Comparison of ENCODE assay signal across 17 cellular contexts in genomic region chr17:55175788-55176425, GRCh38.
DNase-seq lines count a peak whose midpoint lies in the region; ATAC-seq and TF ChIP-seq lines count a peak whose summit lies in the region.
"Had no signal": no experiment of that assay in that cellular context is flagged by ENCODE, and none has a peak within 500 bp of the region (broad histone marks: within the 10 kb centered on the region; RNA-seq: fewer than 3 reads in every experiment).

No MANE protein-coding gene starts in this region.

- H3K36me3 ChIP-seq in Loucy (ENCODE audit: insufficient read depth, low read length) (no peaks in the 10 kb centered on the region), neuronal stem cell (replicated peaks in 1 of 2; ENCODE audit: control insufficient read depth in 2 of 2, insufficient read depth in 2 of 2, low read length in 2 of 2) (no peaks in the 10 kb centered on the region), GM23248 (ENCODE audit: low read depth) (no peaks in the 10 kb centered on the region), aorta (ENCODE audit: control insufficient read depth in 1 of 2, insufficient read depth in 2 of 2, low read length in 1 of 2) (no peaks in the 10 kb centered on the region)
- H3K36me3 ChIP-seq: upper lobe of left lung had no signal

- no peak overlapping the region for H2BK12ac ChIP-seq in neuronal stem cell (ENCODE audit: low read length)

- H3K4me3 ChIP-seq in Loucy (ENCODE audit: low read length, poor library complexity, severe bottlenecking) (no peak overlapping the region), neuronal stem cell (ENCODE audit: low read length in 2 of 2) (no peak overlapping the region), GM23248 (no peak overlapping the region), aorta (ENCODE audit: low read length in 2 of 2) (no peak overlapping the region)
- H3K4me3 ChIP-seq: upper lobe of left lung had no signal

- H3K4me2 ChIP-seq in Loucy (ENCODE audit: low read depth, low read length, poor library complexity, severe bottlenecking), result peak overlapping the region; percentile 33
- H3K4me2 ChIP-seq in neuronal stem cell (ENCODE audit: insufficient read depth, low read length, poor library complexity, severe bottlenecking), result no peak overlapping the region
- H3K4me2 ChIP-seq in GM23248 (ENCODE audit: unreplicated experiment), result no peak overlapping the region

- H2AFZ ChIP-seq in Loucy (ENCODE audit: low read length) (peak overlapping the region; percentile 57; the same call in 1 of the 2 replicates), neuronal stem cell (ENCODE audit: low read length) (no peak overlapping the region), GM23248 (no peak overlapping the region)

- H3K27me3 ChIP-seq in Loucy (ENCODE audit: insufficient read depth, low read length, poor library complexity, severe bottlenecking) (no peaks in the 10 kb centered on the region), neuronal stem cell (ENCODE audit: control insufficient read depth in 3 of 3, insufficient read depth in 3 of 3, low read depth in 1 of 3, low read length in 3 of 3) (no peaks in the 10 kb centered on the region), GM23248 (replicated peaks; ENCODE audit: insufficient read depth) (no peaks in the 10 kb centered on the region), aorta (ENCODE audit: control insufficient read depth in 1 of 2, insufficient read depth in 2 of 2, low read length in 1 of 2) (no peaks in the 10 kb centered on the region)
- H3K27me3 ChIP-seq: upper lobe of left lung had no signal

- H3K9ac ChIP-seq in Loucy (ENCODE audit: low read depth, low read length, poor library complexity, severe bottlenecking) (peak overlapping the region; percentile 15), neuronal stem cell (ENCODE audit: low read depth, low read length, poor library complexity) (no peak overlapping the region), GM23248 (no peak overlapping the region)

- no CpG with 5 or more reads among the region's 6 CpGs for WGBS in neuronal stem cell (ENCODE audit: extremely low coverage in 2 of 2, insufficient read length in 2 of 2, insufficient replicate concordance in 1 of 2), 2 donors
- 93 to 94% methylated on average over 6 of the region's 6 CpGs for WGBS in GM23248 (ENCODE audit: low coverage in 1 of 2, low lambda C conversion rate in 2 of 2, missing lambda C conversion rate in 2 of 2), 2 experiments
- 88 to 89% methylated on average over 6 of the region's 6 CpGs for WGBS in aorta, 2 donors

- no peak overlapping the region for H3K4ac ChIP-seq in neuronal stem cell (ENCODE audit: low read length)

- H2BK15ac ChIP-seq in neuronal stem cell (ENCODE audit: low read length), result no peak overlapping the region

- no peak overlapping the region for H4K8ac ChIP-seq in neuronal stem cell (ENCODE audit: low read depth, low read length)

- H3K9me2 ChIP-seq in Loucy (replicated peaks; ENCODE audit: low read depth, low read length) (no peaks in the 10 kb centered on the region), GM23248 (ENCODE audit: insufficient read depth) (no peaks in the 10 kb centered on the region)

- no peaks in the 10 kb centered on the region for H3K79me2 ChIP-seq in Loucy (ENCODE audit: insufficient read depth, low read length)
- no peaks in the 10 kb centered on the region for H3K79me2 ChIP-seq in GM23248 (ENCODE audit: insufficient read depth)

- H3K23ac ChIP-seq in neuronal stem cell (ENCODE audit: low read depth, low read length, poor library complexity), result no peak overlapping the region

- H3K79me1 ChIP-seq in neuronal stem cell (ENCODE audit: low read depth, low read length), result no peaks in the 10 kb centered on the region

- peak; percentile 42 for ATAC-seq in GM21619 (IDR thresholded peaks at IDR 0.05; ENCODE audit: unreplicated experiment)
- ATAC-seq in aorta (ENCODE audit: low FRiP score), result no peak
- ATAC-seq: esophagus mucosa, Panc1 had no signal

- no peak overlapping the region for H3K18ac ChIP-seq in neuronal stem cell (ENCODE audit: low read length)

- in situ Hi-C loops in G401 (cut with HindIII; ENCODE audit: low sequenced_read_pairs) (no loop called here), GM23248 (cut with MboI) (no loop called here), ACHN (cut with HindIII; ENCODE audit: low pct_ligation_motif_present, low pct_unique_long_range_greater_than_20kb, low sequenced_read_pairs) (no loop called here)

- no peak overlapping the region for H2BK120ac ChIP-seq in neuronal stem cell (ENCODE audit: low read depth, low read length)

- H2AK5ac ChIP-seq in neuronal stem cell (ENCODE audit: low read depth, low read length), result no peak overlapping the region

- intact Hi-C loops in aorta (cut with DNase I), result no loop called here

- H3K4me1 ChIP-seq in Loucy (ENCODE audit: insufficient read depth, low read length, poor library complexity, severe bottlenecking) (peaks cover 26% of the 10 kb centered on the region), neuronal stem cell (ENCODE audit: control insufficient read depth in 2 of 2, insufficient read depth in 1 of 2, low read depth in 1 of 2, low read length in 2 of 2) (no peaks in the 10 kb centered on the region), GM23248 (ENCODE audit: insufficient read depth) (0 out of 2 replicates have a peak, but pooled peaks cover 11% of the 10 kb centered on the region), aorta (ENCODE audit: control insufficient read depth in 1 of 2, insufficient read depth in 2 of 2, low read length in 2 of 2) (no peaks in the 10 kb centered on the region)
- H3K4me1 ChIP-seq: upper lobe of left lung had no signal

- H4K20me1 ChIP-seq in Loucy (ENCODE audit: insufficient read depth, low read length, poor library complexity, severe bottlenecking) (no peaks in the 10 kb centered on the region), GM23248 (ENCODE audit: insufficient read depth) (no peaks in the 10 kb centered on the region)

- no peaks in the 10 kb centered on the region for H3K9me3 ChIP-seq in Loucy (ENCODE audit: insufficient read depth, low read depth, low read length)
- H3K9me3 ChIP-seq in neuronal stem cell (replicated peaks in 1 of 2; ENCODE audit: control insufficient read depth in 2 of 2, insufficient read depth in 1 of 2, low read depth in 1 of 2, low read length in 2 of 2), result peaks cover 0 to 10% of the 10 kb centered on the region in 2 donors
- H3K9me3 ChIP-seq in GM23248 (ENCODE audit: low read depth), result no peaks in the 10 kb centered on the region
- H3K9me3 ChIP-seq in aorta (ENCODE audit: control insufficient read depth, low read length), result no peaks in the 10 kb centered on the region

- TF ChIP-seq CTCF in Loucy (conservative IDR thresholded peaks at IDR 0.05; ENCODE audit: low read length), result no peak

- H3F3A ChIP-seq in Loucy (ENCODE audit: low read depth) (no peaks in the 10 kb centered on the region), GM23248 (ENCODE audit: insufficient read depth) (no peaks in the 10 kb centered on the region)

- no peak overlapping the region for H2BK5ac ChIP-seq in neuronal stem cell (ENCODE audit: low read length)

- H3K27ac ChIP-seq in neuronal stem cell (replicated peaks; ENCODE audit: low read length) (no peak overlapping the region), GM23248 (no peak overlapping the region), aorta (ENCODE audit: low read depth in 1 of 2, low read length in 2 of 2) (no peak overlapping the region)
- H3K27ac ChIP-seq: upper lobe of left lung had no signal

- no peak overlapping the region for H3K14ac ChIP-seq in neuronal stem cell (ENCODE audit: low read length)

- DNase-seq in G401 (ENCODE audit: low spot score), result peak; percentile 57
- DNase-seq in cerebellum (ENCODE audit: low spot score), result peak; percentile 26
- no peak for DNase-seq in neuronal stem cell (ENCODE audit: low spot score)
- DNase-seq in GM23248, result no peak
- no peak for DNase-seq in ACHN
- no peak for DNase-seq in aorta
- DNase-seq: activated CD8-positive, alpha-beta memory T cell treated with anti-CD3 and anti-CD28 coated beads for 24 hours; activated gamma-delta T cell; islet precursor cell; MM.1S; NCI-H446; stimulated activated CD4-positive, alpha-beta T cell treated with anti-CD3 and anti-CD28 coated beads, Interleukin-4, amount 100 ng/mL, for 24 hours; upper lobe of left lung had no signal

- H4K91ac ChIP-seq in neuronal stem cell (ENCODE audit: low read depth, low read length, poor library complexity), result no peak overlapping the region

Comparison
In these comparisons a context has a peak if more than half of its experiments do, and no peak if none do; other contexts are left out.
1. DNase-seq: peak in G401 (single experiment) and cerebellum (single experiment); none in neuronal stem cell (single experiment), GM23248 (single experiment), ACHN (single experiment) and aorta (0 of 2).